ENCODE assay signal across 9 cellular contexts in the genomic region with DNA sequence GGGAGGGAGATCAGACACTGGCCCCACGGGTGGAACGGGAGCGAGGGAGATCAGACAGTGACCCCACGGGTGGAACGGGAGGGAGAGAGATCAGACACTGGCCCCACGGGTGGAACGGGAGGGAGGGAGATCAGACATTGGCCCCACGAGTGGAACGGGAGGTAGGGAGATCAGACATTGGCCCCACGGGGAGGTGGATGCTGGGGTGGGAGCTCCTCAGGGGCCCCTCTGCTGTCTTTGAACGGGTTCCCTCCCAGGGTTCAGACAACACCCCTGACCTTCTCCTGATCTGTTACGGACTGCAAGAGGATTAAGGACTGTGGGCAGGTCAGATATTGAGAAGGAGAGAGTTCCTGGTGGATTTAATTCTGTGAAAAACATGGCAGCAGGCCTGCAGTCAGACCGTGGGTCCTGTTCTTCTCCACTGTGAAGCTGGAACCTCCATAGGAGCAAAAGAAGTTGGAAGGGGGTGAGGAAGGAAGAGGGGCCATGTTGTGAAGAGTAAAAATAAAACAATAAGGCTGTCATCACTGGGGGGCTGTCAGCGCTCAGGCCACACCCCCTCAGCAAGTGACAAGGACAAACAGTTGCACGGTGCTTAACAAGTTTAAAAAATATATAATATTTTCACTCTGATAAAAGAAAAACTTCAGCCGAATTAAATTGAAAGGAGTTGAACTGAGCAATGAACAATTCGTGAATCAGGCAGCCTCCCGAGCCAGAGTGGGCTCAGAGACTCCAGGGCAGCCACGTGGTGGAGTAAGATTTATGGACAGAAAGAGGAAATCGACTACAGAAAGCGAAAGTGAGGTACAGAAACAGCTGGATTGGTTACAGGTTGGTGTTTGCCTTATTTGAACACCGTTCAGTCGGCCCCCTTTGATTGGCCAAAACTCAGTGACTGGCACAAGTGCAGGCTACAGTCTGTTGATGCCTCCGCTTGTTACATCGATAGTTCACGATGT.
DNase-seq lines count a peak whose midpoint lies in the region; ATAC-seq and TF ChIP-seq lines count a peak whose summit lies in the region.
"Had no signal": no experiment of that assay in that cellular context is flagged by ENCODE, and none has a peak within 500 bp of the region (broad histone marks: within the 10 kb centered on the region; RNA-seq: fewer than 3 reads in every experiment).

No MANE protein-coding gene starts in this region.

- H3K4me2 ChIP-seq in OCI-LY1 (ENCODE audit: low read length) = peak overlapping the region; percentile 24

- H3K36me3 ChIP-seq in OCI-LY1 (ENCODE audit: insufficient read depth, low read length) (no peaks in the 10 kb centered on the region), thyroid gland (no peaks in the 10 kb centered on the region)
- H3K36me3 ChIP-seq: right lobe of liver had no signal

- WGBS in thyroid gland, 2 donors = 77 to 80% methylated on average over 26 of the region's 26 CpGs

- H3K27ac ChIP-seq in OCI-LY1 (ENCODE audit: low read depth, low read length, poor library complexity, severe bottlenecking) (no peak overlapping the region), thyroid gland (peak overlapping the region in 2 of 3 donors; percentile 1 to 50)
- H3K27ac ChIP-seq: right lobe of liver had no signal

- H3K79me2 ChIP-seq in OCI-LY1 (ENCODE audit: insufficient read depth, low read length) = no peaks in the 10 kb centered on the region

- H3K9ac ChIP-seq in OCI-LY1 (ENCODE audit: low read length) = no peak overlapping the region

- TF ChIP-seq CTCF in AG10803 (conservative IDR thresholded peaks at IDR 0.05; ENCODE audit: low read length) (no peak), OCI-LY1 (IDR thresholded peaks at IDR 0.05; ENCODE audit: low read length) (no peak), natural killer cell (IDR thresholded peaks at IDR 0.05) (no peak), thyroid gland (IDR thresholded peaks at IDR 0.05) (no peak)

- DNase-seq in AG10803 (ENCODE audit: low read depth) (peak; percentile 20), natural killer cell (peak; percentile 18), thyroid gland (no peak), kidney glomerular epithelial cell (lab: John Stamatoyannopoulos, UW) (no peak)
- peak; percentile 51 for DNase-seq in activated gamma-delta T cell treated with anti-CD3 and anti-CD28 coated beads, Interleukin-2, amount 50 U/mL, for 16 hours (ENCODE audit: low read depth)
- DNase-seq: right lobe of liver had no signal

- H3K27me3 Mint-ChIP-seq in natural killer cell (ENCODE audit: low read depth in 2 of 2) = peaks cover 0 to 4% of the 10 kb centered on the region in 2 donors

- intact Hi-C loops in natural killer cell (cut with micrococcal nuclease) (no loop called here), thyroid gland (cut with DNase I) (no loop called here)

- H4K20me1 ChIP-seq in OCI-LY1 (ENCODE audit: insufficient read depth, low read length) = no peaks in the 10 kb centered on the region

- H3K4me3 Mint-ChIP-seq in natural killer cell = peak overlapping the region; percentile 87

- TF ChIP-seq POLR2A in thyroid gland (IDR thresholded peaks at IDR 0.05) = no peak

- no peaks in the 10 kb centered on the region for H3K9me3 Mint-ChIP-seq in natural killer cell

- H3K4me1 Mint-ChIP-seq in natural killer cell = peaks cover 25 to 32% of the 10 kb centered on the region in 2 donors

- no peaks in the 10 kb centered on the region for H3K36me3 Mint-ChIP-seq in natural killer cell

- peaks cover 9% of the 10 kb centered on the region for H3K4me1 ChIP-seq in OCI-LY1 (ENCODE audit: insufficient read depth, low read length, severe bottlenecking)
- no peaks in the 10 kb centered on the region for H3K4me1 ChIP-seq in thyroid gland
- H3K4me1 ChIP-seq: right lobe of liver had no signal

- H3F3A ChIP-seq in OCI-LY1 (ENCODE audit: insufficient read depth, low read length) = no peaks in the 10 kb centered on the region

- H3K4me3 ChIP-seq in AG10803 (ENCODE audit: low read length) (no peak overlapping the region), OCI-LY1 (ENCODE audit: low read depth, low read length, poor library complexity, severe bottlenecking) (no peak overlapping the region), thyroid gland (replicated peaks in 1 of 3) (no peak overlapping the region)
- H3K4me3 ChIP-seq: right lobe of liver had no signal

- no peaks in the 10 kb centered on the region for H3K9me2 ChIP-seq in OCI-LY1 (ENCODE audit: low read depth, low read length)

- no peak overlapping the region for H2AFZ ChIP-seq in OCI-LY1 (ENCODE audit: low read length)

- H3K27ac Mint-ChIP-seq in natural killer cell = peak overlapping the region; percentile 62 to 87

- no peaks in the 10 kb centered on the region for H3K9me3 ChIP-seq in OCI-LY1 (ENCODE audit: low read length)
- no peaks in the 10 kb centered on the region for H3K9me3 ChIP-seq in thyroid gland
- H3K9me3 ChIP-seq: right lobe of liver had no signal

- ATAC-seq in natural killer cell (peak; percentile 56 to 87 (median 86)), HG03135 (IDR thresholded peaks at IDR 0.05; ENCODE audit: unreplicated experiment) (no peak), HG03280 (IDR thresholded peaks at IDR 0.05; ENCODE audit: unreplicated experiment) (no peak)

- H3K27me3 ChIP-seq in OCI-LY1 (ENCODE audit: insufficient read depth, low read length) = peaks cover 6% of the 10 kb centered on the region
- no peaks in the 10 kb centered on the region for H3K27me3 ChIP-seq in thyroid gland
- H3K27me3 ChIP-seq: right lobe of liver had no signal

Comparison
In these comparisons a context has a peak if more than half of its experiments do, and no peak if none do; other contexts are left out.
1. DNase-seq: peak in AG10803 (single experiment), activated gamma-delta T cell treated with anti-CD3 and anti-CD28 coated beads, Interleukin-2, amount 50 U/mL, for 16 hours (single experiment) and natural killer cell (single experiment); none in thyroid gland (0 of 2) and kidney glomerular epithelial cell (single experiment).
2. ATAC-seq: peak in natural killer cell (3 of 3); none in HG03135 (single experiment) and HG03280 (single experiment).